Comparison of ENCODE assay signal across 20 cellular contexts in genomic region chr12:8993827-8994226, GRCh38. TPM values are rescaled to one million over a fixed set of nuclear protein-coding genes. Genes with fewer than 3 reads are reported as not detected.
DNase-seq lines count a peak whose midpoint lies in the region; ATAC-seq and TF ChIP-seq lines count a peak whose summit lies in the region.
"Had no signal": no experiment of that assay in that cellular context is flagged by ENCODE, and none has a peak within 500 bp of the region (broad histone marks: within the 10 kb centered on the region; RNA-seq: fewer than 3 reads in every experiment).

No MANE protein-coding gene starts in this region.

- no peak overlapping the region for H3K4me3 ChIP-seq in CD4-positive, alpha-beta memory T cell (ENCODE audit: low read length in 2 of 2)
- H3K4me3 ChIP-seq in naive thymus-derived CD4-positive, alpha-beta T cell (ENCODE audit: low read length): peak overlapping the region; percentile 19
- H3K4me3 ChIP-seq: BLaER1 had no signal

- peaks cover 18% of the 10 kb centered on the region for H3K27me3 Mint-ChIP-seq in activated T-cell treated with anti-CD3 and anti-CD28 coated beads, Interleukin-2, amount 50 U/mL, for 72 hours (ENCODE audit: low read depth)
- H3K27me3 Mint-ChIP-seq in CD4-positive, alpha-beta memory T cell: no peaks in the 10 kb centered on the region
- H3K27me3 Mint-ChIP-seq in activated CD8-positive, alpha-beta T cell treated with anti-CD3 and anti-CD28 coated beads for 36 hours: no peaks in the 10 kb centered on the region
- no peaks in the 10 kb centered on the region for H3K27me3 Mint-ChIP-seq in naive thymus-derived CD4-positive, alpha-beta T cell
- H3K27me3 Mint-ChIP-seq in WTC11 (ENCODE audit: low read depth): no peaks in the 10 kb centered on the region

- H3K9me3 Mint-ChIP-seq in activated T-cell treated with anti-CD3 and anti-CD28 coated beads, Interleukin-2, amount 50 U/mL, for 72 hours: no peaks in the 10 kb centered on the region
- H3K9me3 Mint-ChIP-seq in CD4-positive, alpha-beta memory T cell: peaks cover 0 to 3% (median 0%) of the 10 kb centered on the region in 8 donors
- no peaks in the 10 kb centered on the region for H3K9me3 Mint-ChIP-seq in activated CD8-positive, alpha-beta T cell treated with anti-CD3 and anti-CD28 coated beads for 36 hours
- no peaks in the 10 kb centered on the region for H3K9me3 Mint-ChIP-seq in naive thymus-derived CD4-positive, alpha-beta T cell
- H3K9me3 Mint-ChIP-seq in WTC11: no peaks in the 10 kb centered on the region
- H3K9me3 Mint-ChIP-seq: HFFc6 had no signal

- H3K27ac Mint-ChIP-seq in activated T-cell treated with anti-CD3 and anti-CD28 coated beads, Interleukin-2, amount 50 U/mL, for 72 hours: peak overlapping the region; percentile 85
- peak overlapping the region in 6 of 7 donors; percentile 87 to 91 (median 88) for H3K27ac Mint-ChIP-seq in CD4-positive, alpha-beta memory T cell
- peak overlapping the region; percentile 76 for H3K27ac Mint-ChIP-seq in activated CD8-positive, alpha-beta T cell treated with anti-CD3 and anti-CD28 coated beads for 36 hours
- H3K27ac Mint-ChIP-seq in naive thymus-derived CD4-positive, alpha-beta T cell: peak overlapping the region in 8 of 9 donors; percentile 71 to 89 (median 88)
- no peak overlapping the region for H3K27ac Mint-ChIP-seq in WTC11
- H3K27ac Mint-ChIP-seq: HFFc6 had no signal

- peaks cover 58% of the 10 kb centered on the region for H3K4me1 Mint-ChIP-seq in activated T-cell treated with anti-CD3 and anti-CD28 coated beads, Interleukin-2, amount 50 U/mL, for 72 hours (ENCODE audit: low read depth)
- H3K4me1 Mint-ChIP-seq in CD4-positive, alpha-beta memory T cell: peaks cover 45 to 73% (median 59%) of the 10 kb centered on the region in 4 donors
- peaks cover 52% of the 10 kb centered on the region for H3K4me1 Mint-ChIP-seq in activated CD8-positive, alpha-beta T cell treated with anti-CD3 and anti-CD28 coated beads for 36 hours (ENCODE audit: low read depth)
- H3K4me1 Mint-ChIP-seq in naive thymus-derived CD4-positive, alpha-beta T cell: peaks cover 30 to 78% (median 67%) of the 10 kb centered on the region in 7 donors
- peaks cover 9% of the 10 kb centered on the region for H3K4me1 Mint-ChIP-seq in WTC11

- intact Hi-C loops in CD4-positive, alpha-beta memory T cell (cut with micrococcal nuclease): no loop called here
- intact Hi-C loops in activated CD8-positive, alpha-beta T cell treated with anti-CD3 and anti-CD28 coated beads for 36 hours (cut with micrococcal nuclease): loop anchor here (5.0 kb wide), 1 partner anchor 33 kb away; no protein-coding TSS in a partner anchor
- intact Hi-C loops in naive thymus-derived CD4-positive, alpha-beta T cell (cut with micrococcal nuclease): no loop called here

- peak overlapping the region; percentile 27 for H3K27ac ChIP-seq in CD4-positive, alpha-beta memory T cell (ENCODE audit: low read depth, low read length)
- H3K27ac ChIP-seq in naive thymus-derived CD4-positive, alpha-beta T cell (ENCODE audit: low read depth, low read length): peak overlapping the region; percentile 1
- H3K27ac ChIP-seq: BLaER1, KMS-11, RWPE1 had no signal

- POLR2A ChIA-PET in CD4-positive, alpha-beta memory T cell (lab: Charles Lee; ENCODE audit: partially characterized antibody): interaction anchor here (0.7 to 3.3 kb wide), 7 partner anchors 13 to 43 kb away, joined by 3 to 23 read pairs (median 4); no protein-coding TSS in a partner anchor
- POLR2A ChIA-PET in activated CD8-positive, alpha-beta T cell treated with anti-CD3 and anti-CD28 coated beads for 36 hours (lab: Charles Lee): interaction anchor here (1.1 kb wide), 1 partner anchor 32 kb away, joined by 3 read pairs; no protein-coding TSS in a partner anchor
- POLR2A ChIA-PET in naive thymus-derived CD4-positive, alpha-beta T cell (lab: Charles Lee): interaction anchor here (0.8 to 1.9 kb wide), 6 partner anchors 9 to 44 kb away, joined by 3 to 5 read pairs (median 4); partner anchors contain the start of gene M6PR
- POLR2A ChIA-PET in WTC11 (lab: Charles Lee): no interaction called here

- H3K9me3 ChIP-seq in CD4-positive, alpha-beta memory T cell (ENCODE audit: control insufficient read depth in 1 of 2, low read length in 2 of 2): no peaks in the 10 kb centered on the region
- H3K9me3 ChIP-seq in naive thymus-derived CD4-positive, alpha-beta T cell (ENCODE audit: control insufficient read depth in 2 of 3, low read length in 3 of 3): no peaks in the 10 kb centered on the region

- H3K27me3 ChIP-seq in CD4-positive, alpha-beta memory T cell (ENCODE audit: insufficient read depth, low read length): no peaks in the 10 kb centered on the region
- no peaks in the 10 kb centered on the region for H3K27me3 ChIP-seq in naive thymus-derived CD4-positive, alpha-beta T cell (ENCODE audit: control insufficient read depth in 2 of 2, insufficient read depth in 2 of 2, low read length in 2 of 2)
- H3K27me3 ChIP-seq: BLaER1 had no signal

- no peak for DNase-seq in activated T-cell treated with anti-CD3 and anti-CD28 coated beads, Interleukin-2, amount 50 U/mL, for 72 hours
- DNase-seq in activated T-cell treated with anti-CD3 and anti-CD28 coated beads for 4 hours (no peak), WTC11 (ENCODE audit: low spot score) (no peak)
- DNase-seq in CD4-positive, alpha-beta memory T cell: no peak
- no peak for DNase-seq in activated CD8-positive, alpha-beta T cell treated with anti-CD3 and anti-CD28 coated beads for 36 hours
- DNase-seq in naive thymus-derived CD4-positive, alpha-beta T cell: no peak
- DNase-seq in stimulated activated CD4-positive, alpha-beta T cell treated with anti-CD3 and anti-CD28 coated beads, Interleukin-12 subunit alpha, Interleukin-12 subunit beta, amount 100 ng/mL, for 4 hours: no peak
- DNase-seq: COR-L47, HFFc6, NCI-H1048, NCI-H146, NCI-H2081, NCI-H510A treated with DMSO at 0.1 percent for 48 hours, NCI-H82, PC-3 had no signal

- peaks cover 0 to 2% of the 10 kb centered on the region in 2 donors for H3K36me3 Mint-ChIP-seq in activated T-cell treated with anti-CD3 and anti-CD28 coated beads, Interleukin-2, amount 50 U/mL, for 72 hours (ENCODE audit: insufficient read depth in 2 of 2)
- peaks cover 29 to 46% of the 10 kb centered on the region in 2 donors for H3K36me3 Mint-ChIP-seq in CD4-positive, alpha-beta memory T cell
- H3K36me3 Mint-ChIP-seq in activated CD8-positive, alpha-beta T cell treated with anti-CD3 and anti-CD28 coated beads for 36 hours (ENCODE audit: low read depth): peaks cover 4% of the 10 kb centered on the region
- peaks cover 0 to 20% (median 7%) of the 10 kb centered on the region in 5 donors for H3K36me3 Mint-ChIP-seq in naive thymus-derived CD4-positive, alpha-beta T cell
- H3K36me3 Mint-ChIP-seq in WTC11: no peaks in the 10 kb centered on the region

- peaks cover 82% of the 10 kb centered on the region for H3K4me1 ChIP-seq in CD4-positive, alpha-beta memory T cell (ENCODE audit: insufficient read depth, low read length)
- H3K4me1 ChIP-seq in naive thymus-derived CD4-positive, alpha-beta T cell (ENCODE audit: control insufficient read depth in 2 of 2, insufficient read depth in 2 of 2, low read length in 2 of 2): peaks cover 34 to 50% of the 10 kb centered on the region in 2 donors

- peak overlapping the region; percentile 34 to 61 for H3K4me3 Mint-ChIP-seq in activated T-cell treated with anti-CD3 and anti-CD28 coated beads, Interleukin-2, amount 50 U/mL, for 72 hours
- H3K4me3 Mint-ChIP-seq in CD4-positive, alpha-beta memory T cell: peak overlapping the region; percentile 68 to 95 (median 86)
- peak overlapping the region; percentile 68 for H3K4me3 Mint-ChIP-seq in activated CD8-positive, alpha-beta T cell treated with anti-CD3 and anti-CD28 coated beads for 36 hours
- peak overlapping the region in 8 of 10 donors; percentile 24 to 81 (median 65) for H3K4me3 Mint-ChIP-seq in naive thymus-derived CD4-positive, alpha-beta T cell
- H3K4me3 Mint-ChIP-seq in WTC11: no peak overlapping the region
- H3K4me3 Mint-ChIP-seq: HFFc6 had no signal

- no peaks in the 10 kb centered on the region for H3K36me3 ChIP-seq in CD4-positive, alpha-beta memory T cell (ENCODE audit: insufficient read depth, low read length)
- H3K36me3 ChIP-seq in naive thymus-derived CD4-positive, alpha-beta T cell (ENCODE audit: control insufficient read depth in 2 of 3, insufficient read depth in 3 of 3, low read length in 3 of 3): peaks cover 0 to 3% (median 0%) of the 10 kb centered on the region in 3 experiments
- H3K36me3 ChIP-seq: BLaER1 had no signal

- CTCF ChIA-PET in CD4-positive, alpha-beta memory T cell (lab: Charles Lee; ENCODE audit: partially characterized antibody): interaction anchor here (1.0 to 1.9 kb wide), 3 partner anchors 41 to 45 kb away, joined by 3 to 6 read pairs (median 6); no protein-coding TSS in a partner anchor
- CTCF ChIA-PET in activated CD8-positive, alpha-beta T cell treated with anti-CD3 and anti-CD28 coated beads for 36 hours (lab: Charles Lee): interaction anchor here (1.4 to 3.2 kb wide), 2 partner anchors 43 to 48 kb away, joined by 4 to 18 read pairs; partner anchors contain the start of gene M6PR
- CTCF ChIA-PET in naive thymus-derived CD4-positive, alpha-beta T cell (lab: Charles Lee): interaction anchor here (2.7 to 2.9 kb wide), 2 partner anchors 43 to 45 kb away, joined by 11 to 20 read pairs; no protein-coding TSS in a partner anchor
- CTCF ChIA-PET in WTC11 (lab: Charles Lee): no interaction called here

- no peak for ATAC-seq in activated T-cell treated with anti-CD3 and anti-CD28 coated beads, Interleukin-2, amount 50 U/mL, for 72 hours (replicated peaks in 1 of 2)
- ATAC-seq in activated CD8-positive, alpha-beta T cell treated with anti-CD3 and anti-CD28 coated beads for 36 hours: no peak
- ATAC-seq in naive thymus-derived CD4-positive, alpha-beta T cell: no peak
- ATAC-seq in GM19395 (IDR thresholded peaks at IDR 0.05; ENCODE audit: unreplicated experiment) (no peak), WTC11 (no peak)
- ATAC-seq: PC-3 had no signal

- no peak for TF ChIP-seq CTCF in activated CD8-positive, alpha-beta T cell treated with anti-CD3 and anti-CD28 coated beads for 36 hours (IDR thresholded peaks at IDR 0.05)
- TF ChIP-seq CTCF in WTC11 (IDR thresholded peaks at IDR 0.05): no peak

RNA-seq across cellular contexts. Expression of gene KLRG1, which starts 4.5 kb away (rescaled TPM):
- total RNA-seq in activated T-cell treated with anti-CD3 and anti-CD28 coated beads, Interleukin-2, amount 50 U/mL, for 72 hours: 1 to 10 TPM; 2.5 to 5.5 TPM
- total RNA-seq in CD4-positive, alpha-beta memory T cell: 10 to 100 TPM; 51.2 to 55.8 TPM
- polyA plus RNA-seq in CD4-positive, alpha-beta memory T cell: 100 to 1,000 TPM in 1 of 2 donors, 10 to 100 TPM in 1; 98.9 to 161 TPM
- total RNA-seq in activated CD8-positive, alpha-beta T cell treated with anti-CD3 and anti-CD28 coated beads for 36 hours: 10 to 100 TPM in 1 of 2 experiments, 1 to 10 TPM in 1; 6.6 to 10.1 TPM
- total RNA-seq in naive thymus-derived CD4-positive, alpha-beta T cell: 10 to 100 TPM in 3 of 5 experiments, 1 to 10 TPM in 2; 2.8 to 43.8 (median 26.9) TPM
- polyA plus RNA-seq in naive thymus-derived CD4-positive, alpha-beta T cell: 10 to 100 TPM; 11.7 to 18.0 TPM
- total RNA-seq in WTC11 (2021): 6.2 to 7.4 TPM (median 7.2 TPM) in 3 replicates
- total RNA-seq: M059J had no signal

RNA-seq across cellular contexts. Expression of gene M6PR, which starts 44.4 kb away (rescaled TPM):
- 100 to 1,000 TPM; 149 to 153 TPM for total RNA-seq in activated T-cell treated with anti-CD3 and anti-CD28 coated beads, Interleukin-2, amount 50 U/mL, for 72 hours
- 100 to 1,000 TPM; 226 to 247 TPM for total RNA-seq in CD4-positive, alpha-beta memory T cell
- 100 to 1,000 TPM; 363 to 502 TPM for polyA plus RNA-seq in CD4-positive, alpha-beta memory T cell
- 100 to 1,000 TPM; 199 to 206 TPM for total RNA-seq in activated CD8-positive, alpha-beta T cell treated with anti-CD3 and anti-CD28 coated beads for 36 hours
- total RNA-seq in naive thymus-derived CD4-positive, alpha-beta T cell: 100 to 1,000 TPM; 123 to 195 (median 176) TPM
- polyA plus RNA-seq in naive thymus-derived CD4-positive, alpha-beta T cell: 100 to 1,000 TPM; 239 to 248 TPM
- 106 to 139 TPM (median 112 TPM) in 3 replicates for total RNA-seq in WTC11 (2021)
